ENCODE assay signal across 22 cellular contexts in genomic region chr13:62234780-62235530, GRCh38.
A peak's percentile ranks its signal among the peaks of the same experiment; 100 is the strongest.
DNase-seq lines count a peak whose midpoint lies in the region; ATAC-seq, FAIRE-seq and TF ChIP-seq lines count a peak whose summit lies in the region.
"Had no signal": no experiment of that assay in that cellular context is flagged by ENCODE, and none has a peak within 500 bp of the region (broad histone marks: within the 10 kb centered on the region; RNA-seq: fewer than 3 reads in every experiment).

No MANE protein-coding gene starts in this region.

- TF ChIP-seq POLR2A in GM12892 (IDR thresholded peaks at IDR 0.05; ENCODE audit: low read depth, low read length): no peak
- no peak for TF ChIP-seq POLR2A in IMR-90 (IDR thresholded peaks at IDR 0.05; ENCODE audit: low read depth, low read length)

- no peak overlapping the region for H4K8ac ChIP-seq in IMR-90 (ENCODE audit: low read depth in 2 of 2, low read length in 2 of 2)
- H4K8ac ChIP-seq in neuronal stem cell (ENCODE audit: low read depth, low read length): no peak overlapping the region

- H2AK9ac ChIP-seq in IMR-90 (replicated peaks; ENCODE audit: low read depth, low read length, poor library complexity): no peak overlapping the region

- in situ Hi-C loops in IMR-90 (cut with MboI; ENCODE audit: low sequenced_read_pairs): no loop called here

- no TSS peak for BruUV-seq in IMR-90 (replicated peaks; lab: Mats Ljungman, UMichigan)
- no TSS peak for BruUV-seq in OCI-LY7 (replicated peaks; lab: Mats Ljungman, UMichigan)

- TF ChIP-seq CTCF in IMR-90 (conservative IDR thresholded peaks at IDR 0.05; ENCODE audit: low read depth, low read length) (no peak), OCI-LY7 (conservative IDR thresholded peaks at IDR 0.05; ENCODE audit: low read length) (no peak), ascending aorta (IDR thresholded peaks at IDR 0.05) (no peak)

- H3K36me3 ChIP-seq in IMR-90 (ENCODE audit: control insufficient read depth, insufficient read depth, low read length) (no peaks in the 10 kb centered on the region), OCI-LY7 (ENCODE audit: insufficient read depth, low read length) (no peaks in the 10 kb centered on the region), neuronal stem cell (replicated peaks in 1 of 2; ENCODE audit: control insufficient read depth in 2 of 2, insufficient read depth in 2 of 2, low read length in 2 of 2) (no peaks in the 10 kb centered on the region), ascending aorta (no peaks in the 10 kb centered on the region)
- H3K36me3 ChIP-seq: BE2C had no signal

- H3K14ac ChIP-seq in IMR-90 (replicated peaks; ENCODE audit: low read depth, low read length): no peak overlapping the region
- H3K14ac ChIP-seq in neuronal stem cell (ENCODE audit: low read length): no peak overlapping the region

- H2BK12ac ChIP-seq in neuronal stem cell (ENCODE audit: low read length): no peak overlapping the region

- no peak overlapping the region for H2AK5ac ChIP-seq in IMR-90 (ENCODE audit: low read depth, low read length)
- H2AK5ac ChIP-seq in neuronal stem cell (ENCODE audit: low read depth, low read length): no peak overlapping the region

- H3K9me2 ChIP-seq in OCI-LY7 (ENCODE audit: insufficient read depth, low read length): no peaks in the 10 kb centered on the region

- no peaks in the 10 kb centered on the region for H4K20me1 ChIP-seq in IMR-90 (ENCODE audit: insufficient read depth, low read length)
- no peaks in the 10 kb centered on the region for H4K20me1 ChIP-seq in OCI-LY7 (ENCODE audit: insufficient read depth, low read length)

- H3K18ac ChIP-seq in IMR-90 (ENCODE audit: low read depth, low read length) (no peak overlapping the region), neuronal stem cell (ENCODE audit: low read length) (no peak overlapping the region)

- no peak for DNase-seq in GM12892 (ENCODE audit: insufficient read length)
- no peak for DNase-seq in IMR-90
- DNase-seq in OCI-LY7 (ENCODE audit: low spot score): no peak
- DNase-seq in neuronal stem cell (ENCODE audit: low spot score): no peak
- DNase-seq in NCI-H1436 treated with DMSO at 0.1 percent for 48 hours (lab: John Stamatoyannopoulos, UW): no peak
- DNase-seq in NCI-H774 (lab: John Stamatoyannopoulos, UW): no peak
- DNase-seq in ascending aorta (ENCODE audit: low spot score in 2 of 2): no peak
- DNase-seq: 8988T; ACHN; AML-193; BE2C; C1 segment of cervical spinal cord; Caco-2; CD4-positive, alpha-beta memory T cell; DMS153; DND-41; GM23248; H9; HFFc6 had no signal

- no peak overlapping the region for H3K23ac ChIP-seq in IMR-90 (ENCODE audit: low read depth, low read length)
- H3K23ac ChIP-seq in neuronal stem cell (ENCODE audit: low read depth, low read length, poor library complexity): no peak overlapping the region

- FAIRE-seq in GM12892 (lab: Jason Lieb, UNC): peak; percentile 9
- FAIRE-seq: A549, G401.6, GM18507 had no signal

- H3K4ac ChIP-seq in IMR-90 (ENCODE audit: low read depth, low read length): no peak overlapping the region
- no peak overlapping the region for H3K4ac ChIP-seq in neuronal stem cell (ENCODE audit: low read length)

- intact Hi-C loops in IMR-90 (cut with micrococcal nuclease) (no loop called here), OCI-LY7 (cut with micrococcal nuclease; ENCODE audit: unreplicated experiment) (no loop called here), ascending aorta (cut with DNase I) (no loop called here)

- no peak overlapping the region; the same call in 1 of the 2 replicates for H3K4me2 ChIP-seq in IMR-90 (ENCODE audit: low read depth, low read length)
- H3K4me2 ChIP-seq in OCI-LY7 (ENCODE audit: low read length): no peak overlapping the region
- no peak overlapping the region for H3K4me2 ChIP-seq in neuronal stem cell (ENCODE audit: insufficient read depth, low read length, poor library complexity, severe bottlenecking)
- H3K4me2 ChIP-seq: A549 had no signal

- H2AFZ ChIP-seq in IMR-90 (replicated peaks; ENCODE audit: low read length, poor library complexity) (no peak overlapping the region), OCI-LY7 (ENCODE audit: low read length) (peak overlapping the region; percentile 4; the same call in 1 of the 2 replicates), neuronal stem cell (ENCODE audit: low read length) (peak overlapping the region; percentile 34)
- H2AFZ ChIP-seq: GM23248 had no signal

- H3K9ac ChIP-seq in IMR-90 (ENCODE audit: low read depth, low read length): no peak overlapping the region
- H3K9ac ChIP-seq in neuronal stem cell (ENCODE audit: low read depth, low read length, poor library complexity): no peak overlapping the region
- H3K9ac ChIP-seq: GM23248 had no signal

- no peak overlapping the region for H2BK120ac ChIP-seq in IMR-90 (ENCODE audit: low read depth, low read length)
- no peak overlapping the region for H2BK120ac ChIP-seq in neuronal stem cell (ENCODE audit: low read depth, low read length)

- H3K27me3 ChIP-seq in IMR-90 (ENCODE audit: control insufficient read depth, insufficient read depth, low read length) (no peaks in the 10 kb centered on the region), neuronal stem cell (ENCODE audit: control insufficient read depth in 3 of 3, insufficient read depth in 3 of 3, low read depth in 1 of 3, low read length in 3 of 3) (no peaks in the 10 kb centered on the region), ascending aorta (no peaks in the 10 kb centered on the region)
- H3K27me3 ChIP-seq: BE2C had no signal

- dilution Hi-C loops in IMR-90 (cut with HindIII; ENCODE audit: low sequenced_read_pairs, unreplicated experiment): no loop called here

- H3K9me3 ChIP-seq in IMR-90 (ENCODE audit: control insufficient read depth, insufficient read depth, low read length) (no peaks in the 10 kb centered on the region), OCI-LY7 (ENCODE audit: low read length) (no peaks in the 10 kb centered on the region; the same call in 1 of the 2 replicates), neuronal stem cell (replicated peaks in 1 of 2; ENCODE audit: control insufficient read depth in 2 of 2, insufficient read depth in 1 of 2, low read depth in 1 of 2, low read length in 2 of 2) (no peaks in the 10 kb centered on the region), ascending aorta (no peaks in the 10 kb centered on the region)
- H3K9me3 ChIP-seq: A549, BE2C, Caco-2 had no signal

- H2BK5ac ChIP-seq in IMR-90 (ENCODE audit: low read depth, low read length, poor library complexity, severe bottlenecking) (no peak overlapping the region), neuronal stem cell (ENCODE audit: low read length) (no peak overlapping the region)

- H2BK15ac ChIP-seq in IMR-90 (ENCODE audit: low read depth, low read length) (no peak overlapping the region), neuronal stem cell (ENCODE audit: low read length) (no peak overlapping the region)

- H3K27ac ChIP-seq in IMR-90 (ENCODE audit: insufficient read depth, low read length): peak overlapping the region; percentile 57; the same call in 1 of the 2 replicates
- H3K27ac ChIP-seq in OCI-LY7 (ENCODE audit: low read depth, low read length, poor library complexity, severe bottlenecking): no peak overlapping the region
- no peak overlapping the region for H3K27ac ChIP-seq in neuronal stem cell (replicated peaks; ENCODE audit: low read length)
- no peak overlapping the region for H3K27ac ChIP-seq in ascending aorta
- H3K27ac ChIP-seq: A549, GM23248 had no signal

- H3K9me1 ChIP-seq in IMR-90 (ENCODE audit: insufficient read depth, low read length): no peaks in the 10 kb centered on the region

- no peak overlapping the region for H3K56ac ChIP-seq in IMR-90 (ENCODE audit: extremely low read depth, insufficient read depth, low read length)

- no peak overlapping the region for H2BK20ac ChIP-seq in IMR-90 (ENCODE audit: low read depth, low read length)

- no peaks in the 10 kb centered on the region for H3K79me1 ChIP-seq in IMR-90 (ENCODE audit: low read depth in 1 of 2, low read length in 2 of 2)
- H3K79me1 ChIP-seq in neuronal stem cell (ENCODE audit: low read depth, low read length): no peaks in the 10 kb centered on the region

- CTCF ChIA-PET in IMR-90 (lab: Yijun Ruan, JAX) (no interaction called here), OCI-LY7 (lab: Charles Lee; ENCODE audit: unreplicated experiment) (no interaction called here)

- peak; percentile 81 for ATAC-seq in IMR-90 (ENCODE audit: low read depth)
- ATAC-seq: A549 had no signal

- no peak overlapping the region for H3K4me3 ChIP-seq in IMR-90 (ENCODE audit: insufficient read depth, low read depth, low read length)
- no peak overlapping the region for H3K4me3 ChIP-seq in OCI-LY7 (ENCODE audit: low read depth, low read length, poor library complexity, severe bottlenecking)
- H3K4me3 ChIP-seq in neuronal stem cell (ENCODE audit: low read length in 2 of 2): no peak overlapping the region
- no peak overlapping the region for H3K4me3 ChIP-seq in ascending aorta
- H3K4me3 ChIP-seq: A549, GM23248 had no signal

- H3K4me1 ChIP-seq in IMR-90 (ENCODE audit: control insufficient read depth, insufficient read depth, low read length) (no peaks in the 10 kb centered on the region), OCI-LY7 (ENCODE audit: insufficient read depth, low read length, poor library complexity, severe bottlenecking) (peaks cover 5% of the 10 kb centered on the region), neuronal stem cell (ENCODE audit: control insufficient read depth in 2 of 2, insufficient read depth in 1 of 2, low read depth in 1 of 2, low read length in 2 of 2) (no peaks in the 10 kb centered on the region), ascending aorta (no peaks in the 10 kb centered on the region)
- H3K4me1 ChIP-seq: A549, BE2C, Caco-2 had no signal

- H3K79me2 ChIP-seq in OCI-LY7 (ENCODE audit: insufficient read depth, low read depth, low read length): no peaks in the 10 kb centered on the region

- POLR2A ChIA-PET in IMR-90 (lab: Charles Lee; ENCODE audit: unreplicated experiment): no interaction called here
- POLR2A ChIA-PET in OCI-LY7 (lab: Charles Lee): interaction anchor here (0.6 to 2.1 kb wide), 2 partner anchors 10 to 71 kb away, joined by 3 to 5 read pairs; no protein-coding TSS in a partner anchor

- no CpG with 5 or more reads among the region's 2 CpGs for WGBS in IMR-90 (ENCODE audit: extremely low coverage in 2 of 2, insufficient read length in 1 of 2), 2 experiments
- 100% methylated on average over 1 of the region's 2 CpGs; no CpG with 5 or more reads in 1 of the 2 donors for WGBS in neuronal stem cell (ENCODE audit: extremely low coverage in 2 of 2, insufficient read length in 2 of 2, insufficient replicate concordance in 1 of 2), 2 donors

- no peak overlapping the region for H4K5ac ChIP-seq in IMR-90 (ENCODE audit: low read depth, low read length)

- TF ChIP-seq RAD21 in IMR-90 (IDR thresholded peaks at IDR 0.05; ENCODE audit: low read length): no peak

- H4K91ac ChIP-seq in IMR-90 (ENCODE audit: insufficient read depth, low read depth, low read length): no peak overlapping the region
- no peak overlapping the region for H4K91ac ChIP-seq in neuronal stem cell (ENCODE audit: low read depth, low read length, poor library complexity)

TF ChIP-seq in IMR-90, 13 proteins besides CTCF, POLR2A, EP300 and RAD21 (continues in another document):
- TF ChIP-seq FOS (IDR thresholded peaks at IDR 0.05; ENCODE audit: low read depth, low read length) (no peak), NFE2L2 (IDR thresholded peaks at IDR 0.05; ENCODE audit: low read depth, low read length) (no peak), CEBPB (IDR thresholded peaks at IDR 0.05; ENCODE audit: low read depth, low read length) (no peak), RFX5 (IDR thresholded peaks at IDR 0.05; ENCODE audit: low read depth, low read length) (no peak)
